Comparison of ENCODE assay signal across 22 cellular contexts in genomic region chr17:79043931-79044320, GRCh38. TPM values are rescaled to one million over a fixed set of nuclear protein-coding genes. Genes with fewer than 3 reads are reported as not detected.
A peak's percentile ranks its signal among the peaks of the same experiment; 100 is the strongest.
DNase-seq lines count a peak whose midpoint lies in the region; ATAC-seq and TF ChIP-seq lines count a peak whose summit lies in the region.
"Had no signal": no experiment of that assay in that cellular context is flagged by ENCODE, and none has a peak within 500 bp of the region (broad histone marks: within the 10 kb centered on the region; RNA-seq: fewer than 3 reads in every experiment).

No MANE protein-coding gene starts in this region.

- POLR2A ChIA-PET in RWPE1 (lab: Yijun Ruan, JAX; ENCODE audit: low non-redundant PET): no interaction called here

- no peak overlapping the region for H3K4me3 ChIP-seq in heart left ventricle
- no peak overlapping the region for H3K4me3 ChIP-seq in osteoblast (ENCODE audit: insufficient read depth, low read length)
- no peak overlapping the region for H3K4me3 ChIP-seq in aorta (ENCODE audit: low read length in 2 of 2)
- H3K4me3 ChIP-seq: GM23248, PC-9, SJSA1 had no signal

- H3K4me3 Mint-ChIP-seq in chondrocyte (ENCODE audit: unreplicated experiment): no peak overlapping the region
- H3K4me3 Mint-ChIP-seq: H9, HFFc6, IgD-negative memory B cell had no signal

- ATAC-seq in heart left ventricle: no peak
- no peak for ATAC-seq in aorta (ENCODE audit: low FRiP score)

- no peak overlapping the region for H3K4me2 ChIP-seq in osteoblast (ENCODE audit: insufficient read depth, low read length)
- H3K4me2 ChIP-seq: KMS-11, PC-9 had no signal

- H3K27ac ChIP-seq in heart left ventricle: no peak overlapping the region
- no peak overlapping the region for H3K27ac ChIP-seq in osteoblast (ENCODE audit: low read depth, low read length)
- no peak overlapping the region for H3K27ac ChIP-seq in aorta (ENCODE audit: low read depth in 1 of 2, low read length in 2 of 2)
- no peak overlapping the region for H3K27ac ChIP-seq in RWPE1
- H3K27ac ChIP-seq: GM23248, KMS-11, PC-9, SJSA1 had no signal

- H3K27ac Mint-ChIP-seq in chondrocyte (ENCODE audit: unreplicated experiment): no peak overlapping the region
- H3K27ac Mint-ChIP-seq: HFFc6 had no signal

- H3K4me1 ChIP-seq in heart left ventricle (peaks cover 6 to 43% (median 25%) of the 10 kb centered on the region in 12 donors), osteoblast (ENCODE audit: insufficient read depth, low read length) (peaks cover 21% of the 10 kb centered on the region), aorta (ENCODE audit: control insufficient read depth in 1 of 2, insufficient read depth in 2 of 2, low read length in 2 of 2) (no peaks in the 10 kb centered on the region)
- H3K4me1 ChIP-seq: SJSA1 had no signal

- peaks cover 7% of the 10 kb centered on the region for H3K4me1 Mint-ChIP-seq in chondrocyte (ENCODE audit: low read depth)

- no peaks in the 10 kb centered on the region for H3K9me3 Mint-ChIP-seq in chondrocyte (ENCODE audit: low read depth)
- H3K9me3 Mint-ChIP-seq: HFFc6, IgD-negative memory B cell had no signal

- peak; percentile 59 for DNase-seq in cardiac septum (ENCODE audit: low spot score)
- no peak for DNase-seq in heart left ventricle
- peak; percentile 87 for DNase-seq in chondrocyte (ENCODE audit: low spot score)
- peak; percentile 37 for DNase-seq in osteoblast (ENCODE audit: insufficient read length, low spot score, missing footprints)
- DNase-seq in aorta: peak; percentile 47 to 62
- DNase-seq in RWPE1 (ENCODE audit: low spot score): no peak
- no peak for DNase-seq in HCEC 1CT
- DNase-seq: 8988T, GM23248, H9, HFFc6, MM.1S, NCI-H1694, NCI-H2029 treated with DMSO at 0.1 percent for 48 hours, NCI-H446 treated with DMSO at 0.1 percent for 48 hours, NCI-H526, NCI-H82, PC-9, Right ventricle myocardium superior had no signal

- no peaks in the 10 kb centered on the region for H3K9me3 ChIP-seq in heart left ventricle
- no peaks in the 10 kb centered on the region for H3K9me3 ChIP-seq in osteoblast (ENCODE audit: low read depth, low read length)
- no peaks in the 10 kb centered on the region for H3K9me3 ChIP-seq in aorta (ENCODE audit: control insufficient read depth, low read length)

- no peaks in the 10 kb centered on the region for H3K79me2 ChIP-seq in osteoblast (ENCODE audit: insufficient read depth, low read length)

- 66 to 77% (median 72%) methylated on average over 8 to 12 of the region's 12 CpGs for WGBS in heart left ventricle, 4 donors
- 83 to 86% methylated on average over 12 of the region's 12 CpGs for WGBS in aorta, 2 donors

- peaks cover 4% of the 10 kb centered on the region for H3K36me3 Mint-ChIP-seq in chondrocyte (ENCODE audit: low read depth)
- H3K36me3 Mint-ChIP-seq: IgD-negative memory B cell had no signal

- CTCF ChIA-PET in RWPE1 (lab: Yijun Ruan, JAX): interaction anchor here (0.8 to 2.6 kb wide), 4 partner anchors 15 to 44 kb away, joined by 3 to 26 read pairs (median 8); no protein-coding TSS in a partner anchor

- H3K27me3 ChIP-seq in heart left ventricle: no peaks in the 10 kb centered on the region
- peaks cover 27% of the 10 kb centered on the region for H3K27me3 ChIP-seq in osteoblast (ENCODE audit: insufficient read depth, low read length)
- H3K27me3 ChIP-seq in aorta (ENCODE audit: control insufficient read depth in 1 of 2, insufficient read depth in 2 of 2, low read length in 1 of 2): no peaks in the 10 kb centered on the region

- no peaks in the 10 kb centered on the region for H4K20me1 ChIP-seq in osteoblast (ENCODE audit: insufficient read depth, low read length)

- TF ChIP-seq POLR2A in heart left ventricle (IDR thresholded peaks at IDR 0.05): no peak

- H3K36me3 ChIP-seq in heart left ventricle (peaks cover 0 to 21% (median 5%) of the 10 kb centered on the region in 9 donors), osteoblast (ENCODE audit: insufficient read depth, low read length) (no peaks in the 10 kb centered on the region), aorta (ENCODE audit: control insufficient read depth in 1 of 2, insufficient read depth in 2 of 2, low read length in 1 of 2) (peaks cover 0 to 5% of the 10 kb centered on the region in 2 donors)
- H3K36me3 ChIP-seq: SJSA1 had no signal

- intact Hi-C loops in cardiac septum (cut with DNase I): loop anchor here (2.0 to 5.0 kb wide), 3 partner anchors 21 to 348 kb away; no protein-coding TSS in a partner anchor
- intact Hi-C loops in heart left ventricle (cut with DNase I): loop anchor here in 7 of 10 donors (2.0 to 10.0 kb wide), 5 partner anchors 25 to 351 kb away; no protein-coding TSS in a partner anchor
- intact Hi-C loops in aorta (cut with DNase I): loop anchor here in 1 of 2 donors (2.0 kb wide), 1 partner anchor 39 kb away; no protein-coding TSS in a partner anchor

- H2AFZ ChIP-seq in osteoblast (ENCODE audit: low read length): no peak overlapping the region
- H2AFZ ChIP-seq: GM23248, PC-9 had no signal

- H3K27me3 Mint-ChIP-seq in chondrocyte (ENCODE audit: low read depth): peaks cover 15% of the 10 kb centered on the region

- TF ChIP-seq CTCF in heart left ventricle (IDR thresholded peaks at IDR 0.05) (no peak), chondrocyte (IDR thresholded peaks at IDR 0.05) (no peak), osteoblast (IDR thresholded peaks at IDR 0.05; ENCODE audit: extremely low read depth, low read depth, low read length) (no peak), RWPE1 (conservative IDR thresholded peaks at IDR 0.05; ENCODE audit: low read depth) (no peak)

RNA-seq across cellular contexts. Expression of gene C1QTNF1, which starts 20.0 kb away (rescaled TPM):
- 92.9 TPM for total RNA-seq in cardiac septum
- total RNA-seq in heart left ventricle: 100 to 1,000 TPM in 4 of 9 donors, 10 to 100 TPM in 5; 37.0 to 406 (median 66.2) TPM
- polyA plus RNA-seq in heart left ventricle: 100 to 1,000 TPM in 1 of 2 donors, 10 to 100 TPM in 1; 85.5 to 189 TPM
- total RNA-seq in chondrocyte: 74.7 to 96.2 TPM (median 74.9 TPM) in 3 replicates
- 13.8 and 14.4 TPM in 2 replicates for total RNA-seq in osteoblast
- 100 to 1,000 TPM; 157 to 439 TPM for total RNA-seq in aorta
- 100 to 1,000 TPM in 1 of 2 donors, 10 to 100 TPM in 1; 98.8 to 361 TPM for polyA plus RNA-seq in aorta
- polyA plus RNA-seq: IgD-negative memory B cell had no signal

RNA-seq across cellular contexts. Expression of gene ENGASE, which starts 30.7 kb away (rescaled TPM):
- 39.4 TPM for total RNA-seq in cardiac septum
- total RNA-seq in heart left ventricle: 10 to 100 TPM in 8 of 9 donors, 1 to 10 TPM in 1; 6.2 to 42.0 (median 25.5) TPM
- polyA plus RNA-seq in heart left ventricle: 10 to 100 TPM in 1 of 2 donors, 1 to 10 TPM in 1; 9.9 to 21.9 TPM
- total RNA-seq in chondrocyte: 16.8 to 30.7 TPM (median 19.7 TPM) in 3 replicates
- 11.8 and 14.5 TPM in 2 replicates for total RNA-seq in osteoblast
- total RNA-seq in aorta: 10 to 100 TPM; 42.9 to 60.3 TPM
- polyA plus RNA-seq in aorta: 10 to 100 TPM in 1 of 2 donors, 1 to 10 TPM in 1; 7.0 to 60.5 TPM

RNA-seq across cellular contexts. Expression of gene CANT1, which starts 34.4 kb away (rescaled TPM):
- total RNA-seq in cardiac septum (25.2 TPM), heart left ventricle (10 to 100 TPM; 20.4 to 43.7 (median 24.1) TPM), chondrocyte (37.3 to 50.5 TPM (median 47.9 TPM) in 3 replicates), osteoblast (49.2 and 51.3 TPM in 2 replicates), aorta (10 to 100 TPM; 37.5 to 45.5 TPM)
- polyA plus RNA-seq in heart left ventricle (10 to 100 TPM in 1 of 2 donors, 1 to 10 TPM in 1; 5.1 to 46.2 TPM), aorta (10 to 100 TPM; 11.0 to 14.5 TPM)

Comparison
In these comparisons a context has a peak if more than half of its experiments do, and no peak if none do; other contexts are left out.
1. DNase-seq: peak in cardiac septum (single experiment), chondrocyte (single experiment), osteoblast (single experiment) and aorta (2 of 2); none in heart left ventricle (0 of 5), RWPE1 (single experiment) and HCEC 1CT (single experiment).